In the genomic region with DNA sequence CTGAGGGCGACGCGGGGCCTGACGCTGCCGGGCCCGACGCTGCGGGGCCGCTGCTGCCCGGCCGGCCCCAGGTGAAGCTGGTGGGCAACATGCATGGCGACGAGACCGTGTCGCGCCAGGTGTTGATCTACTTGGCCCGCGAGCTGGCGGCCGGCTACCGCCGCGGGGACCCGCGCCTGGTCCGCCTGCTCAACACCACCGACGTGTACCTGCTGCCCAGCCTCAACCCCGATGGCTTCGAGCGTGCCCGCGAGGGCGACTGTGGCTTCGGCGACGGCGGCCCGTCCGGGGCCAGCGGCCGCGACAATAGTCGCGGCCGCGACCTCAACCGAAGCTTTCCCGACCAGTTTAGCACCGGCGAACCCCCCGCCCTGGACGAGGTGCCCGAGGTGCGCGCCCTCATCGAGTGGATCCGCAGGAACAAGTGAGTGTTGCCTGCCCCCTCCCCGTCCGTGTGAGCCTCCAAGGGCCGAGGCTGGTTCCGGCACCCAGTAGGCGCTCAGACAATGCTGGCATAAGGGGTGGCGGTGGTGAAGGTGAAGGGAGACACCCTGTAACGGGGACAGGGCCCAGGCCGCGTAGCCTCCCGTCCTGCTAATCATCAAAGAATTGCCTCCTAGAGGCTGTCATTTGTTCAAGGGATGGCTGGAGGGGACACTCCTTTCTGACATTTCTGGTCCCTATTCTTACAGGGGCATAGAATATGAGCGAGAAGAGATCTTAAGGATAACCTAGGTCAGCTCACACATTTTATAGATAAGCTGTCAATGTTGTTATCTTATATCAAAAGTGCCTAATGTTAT, we compare ENCODE assay signal across 8 cellular contexts. TPM values are rescaled to one million over a fixed set of nuclear protein-coding genes. Genes with fewer than 3 reads are reported as not detected.
A peak's percentile ranks its signal among the peaks of the same experiment; 100 is the strongest.
DNase-seq lines count a peak whose midpoint lies in the region; ATAC-seq and TF ChIP-seq lines count a peak whose summit lies in the region.

No MANE protein-coding gene starts in this region.

- peak overlapping the region; percentile 91 for H3K4me2 ChIP-seq in skeletal muscle satellite cell (ENCODE audit: low read length)

- peak overlapping the region; percentile 85 for H3K9ac ChIP-seq in skeletal muscle satellite cell (ENCODE audit: low read depth, low read length)

- peak overlapping the region; percentile 74 to 76 for H3K4me3 ChIP-seq in Panc1 (ENCODE audit: low read depth in 2 of 2, low read length in 2 of 2)
- peak overlapping the region; percentile 33 to 81 (median 64) for H3K4me3 ChIP-seq in adrenal gland
- peak overlapping the region; percentile 77 for H3K4me3 ChIP-seq in right cardiac atrium (ENCODE audit: low read length)
- peak overlapping the region; percentile 89 for H3K4me3 ChIP-seq in skeletal muscle satellite cell (ENCODE audit: low read length)

- intact Hi-C loops in Panc1 (cut with micrococcal nuclease; ENCODE audit: unreplicated experiment) (no loop called here), adrenal gland (cut with DNase I) (no loop called here), right cardiac atrium (cut with DNase I) (loop anchor here in 1 of 4 donors (5.0 kb wide), 1 partner anchor 37 kb away; no protein-coding TSS in a partner anchor)

- in situ Hi-C loops in Panc1 (cut with HindIII; ENCODE audit: low pct_unique_long_range_greater_than_20kb, low sequenced_read_pairs): no loop called here

- no TSS peak for BruUV-seq in Panc1 (replicated peaks; lab: Mats Ljungman, UMichigan)

- CTCF ChIA-PET in GM10248 (lab: Yijun Ruan, JAX): interaction anchor here (1.3 to 1.4 kb wide), 2 partner anchors 10 to 87 kb away, joined by 3 read pairs; no protein-coding TSS in a partner anchor
- CTCF ChIA-PET in Panc1 (lab: Charles Lee): no interaction called here

- DNase-seq in GM10248 (ENCODE audit: extremely low spot score): peak; percentile 22
- no peak for DNase-seq in Panc1 (ENCODE audit: low read depth, low spot score)
- peak in 5 of 7 donors; percentile 14 to 39 (median 38) for DNase-seq in adrenal gland
- peak; percentile 32 to 75 (median 70) for DNase-seq in right cardiac atrium
- DNase-seq in NOMO-1 (lab: John Stamatoyannopoulos, UW; ENCODE audit: unreplicated experiment in 2 of 2): no peak

- TF ChIP-seq CTCF in GM10248 (IDR thresholded peaks at IDR 0.05; ENCODE audit: control extremely low read depth, extremely low read depth, low read depth, missing control alignments): no peak
- no peak for TF ChIP-seq CTCF in Panc1 (IDR thresholded peaks at IDR 0.05)
- TF ChIP-seq CTCF in adrenal gland (IDR thresholded peaks at IDR 0.05): no peak

- H3K27ac ChIP-seq in Panc1 (ENCODE audit: low read length): peak overlapping the region; percentile 91; the same call in 1 of the 2 replicates
- peak overlapping the region in 4 of 5 donors; percentile 38 to 90 (median 83) for H3K27ac ChIP-seq in adrenal gland
- peak overlapping the region; percentile 59 for H3K27ac ChIP-seq in right cardiac atrium (ENCODE audit: low read length)

- H3K4me1 ChIP-seq in Panc1 (ENCODE audit: control insufficient read depth, insufficient read depth, low read length) (peaks cover 47% of the 10 kb centered on the region), adrenal gland (replicated peaks in 1 of 2) (peaks cover 13 to 40% of the 10 kb centered on the region in 2 donors), right cardiac atrium (ENCODE audit: control insufficient read depth, insufficient read depth, low read length) (peaks cover 2% of the 10 kb centered on the region), skeletal muscle satellite cell (ENCODE audit: control insufficient read depth, insufficient read depth, low read length) (peaks cover 34% of the 10 kb centered on the region)

- 1 to 5% (median 1%) methylated on average over 5 to 69 of the region's 69 CpGs for WGBS in adrenal gland, 4 donors
- under 1% methylated on average over 69 of the region's 69 CpGs for WGBS in right cardiac atrium

- H3K36me3 ChIP-seq in Panc1 (ENCODE audit: control insufficient read depth, insufficient read depth, low read length) (no peaks in the 10 kb centered on the region), adrenal gland (replicated peaks in 1 of 2) (no peaks in the 10 kb centered on the region), skeletal muscle satellite cell (ENCODE audit: insufficient read depth, low read length) (no peaks in the 10 kb centered on the region)

- TF ChIP-seq POLR2A in adrenal gland (IDR thresholded peaks at IDR 0.05): no peak

- ATAC-seq in HG02571 (IDR thresholded peaks at IDR 0.05; ENCODE audit: unreplicated experiment) (peak; percentile 13), Panc1 (peak; percentile 52), right cardiac atrium (peak; percentile 4 to 25), GM19397 (IDR thresholded peaks at IDR 0.05; ENCODE audit: unreplicated experiment) (no peak)

- no peaks in the 10 kb centered on the region for H3K27me3 ChIP-seq in Panc1 (ENCODE audit: control insufficient read depth, insufficient read depth, low read length)
- H3K27me3 ChIP-seq in adrenal gland: no peaks in the 10 kb centered on the region
- no peaks in the 10 kb centered on the region for H3K27me3 ChIP-seq in right cardiac atrium (ENCODE audit: control insufficient read depth, insufficient read depth)
- peaks cover 5% of the 10 kb centered on the region for H3K27me3 ChIP-seq in skeletal muscle satellite cell (ENCODE audit: control insufficient read depth, insufficient read depth, low read length)

- no peaks in the 10 kb centered on the region for H3K9me3 ChIP-seq in Panc1 (ENCODE audit: control insufficient read depth, insufficient read depth, low read depth, low read length)
- H3K9me3 ChIP-seq in adrenal gland (replicated peaks in 1 of 3): no peaks in the 10 kb centered on the region
- H3K9me3 ChIP-seq in right cardiac atrium (ENCODE audit: control insufficient read depth, low read length): no peaks in the 10 kb centered on the region
- H3K9me3 ChIP-seq in skeletal muscle satellite cell (replicated peaks; ENCODE audit: low read length): no peaks in the 10 kb centered on the region

- POLR2A ChIA-PET in GM10248 (lab: Yijun Ruan, JAX) (interaction anchor here (0.5 kb wide), 1 partner anchor 16 kb away, joined by 6 read pairs; no protein-coding TSS in a partner anchor), Panc1 (lab: Charles Lee) (interaction anchor here (0.6 kb wide), 2 partner anchors 11 to 15 kb away, joined by 3 to 6 read pairs; no protein-coding TSS in a partner anchor)

RNA-seq across cellular contexts. Expression of a gene that starts 0.8 kb away (rescaled TPM):
- total RNA-seq in Panc1 (2021; ENCODE audit: unreplicated experiment): 93.0 TPM
- polyA plus RNA-seq in Panc1 (2012; ENCODE audit: insufficient read length): 48.3 TPM
- total RNA-seq in adrenal gland: 10 to 100 TPM; 30.9 to 52.8 (median 39.0) TPM
- 10 to 100 TPM in 1 of 3 donors, 1 to 10 TPM in 2; 4.2 to 22.2 (median 5.1) TPM for polyA plus RNA-seq in adrenal gland
- 10 to 100 TPM; 21.8 to 37.1 (median 32.4) TPM for total RNA-seq in right cardiac atrium
- 6.5 TPM for polyA plus RNA-seq in right cardiac atrium
- total RNA-seq in skeletal muscle satellite cell (2012; rRNA removed): 69.2 and 75.3 TPM in 2 replicates

RNA-seq across cellular contexts. Expression of a gene that starts 45.6 kb away (rescaled TPM):
- not detected for total RNA-seq in Panc1 (2021; ENCODE audit: unreplicated experiment)
- not detected for polyA plus RNA-seq in Panc1 (2012; ENCODE audit: insufficient read length)
- not detected for total RNA-seq in adrenal gland
- not detected for polyA plus RNA-seq in adrenal gland
- total RNA-seq in right cardiac atrium: not detected
- polyA plus RNA-seq in right cardiac atrium: not detected
- not detected in 2 replicates for total RNA-seq in skeletal muscle satellite cell (2012; rRNA removed)

Comparison
In these comparisons a context has a peak if more than half of its experiments do, and no peak if none do; other contexts are left out.
1. DNase-seq: peak in GM10248 (single experiment), adrenal gland (5 of 7) and right cardiac atrium (3 of 3); none in Panc1 (single experiment) and NOMO-1 (0 of 2).
2. Peak in every context shown above with its lines, with median percentiles within 50 percentile points of each other: H3K27ac ChIP-seq and H3K4me3 ChIP-seq.